In the genomic region with DNA sequence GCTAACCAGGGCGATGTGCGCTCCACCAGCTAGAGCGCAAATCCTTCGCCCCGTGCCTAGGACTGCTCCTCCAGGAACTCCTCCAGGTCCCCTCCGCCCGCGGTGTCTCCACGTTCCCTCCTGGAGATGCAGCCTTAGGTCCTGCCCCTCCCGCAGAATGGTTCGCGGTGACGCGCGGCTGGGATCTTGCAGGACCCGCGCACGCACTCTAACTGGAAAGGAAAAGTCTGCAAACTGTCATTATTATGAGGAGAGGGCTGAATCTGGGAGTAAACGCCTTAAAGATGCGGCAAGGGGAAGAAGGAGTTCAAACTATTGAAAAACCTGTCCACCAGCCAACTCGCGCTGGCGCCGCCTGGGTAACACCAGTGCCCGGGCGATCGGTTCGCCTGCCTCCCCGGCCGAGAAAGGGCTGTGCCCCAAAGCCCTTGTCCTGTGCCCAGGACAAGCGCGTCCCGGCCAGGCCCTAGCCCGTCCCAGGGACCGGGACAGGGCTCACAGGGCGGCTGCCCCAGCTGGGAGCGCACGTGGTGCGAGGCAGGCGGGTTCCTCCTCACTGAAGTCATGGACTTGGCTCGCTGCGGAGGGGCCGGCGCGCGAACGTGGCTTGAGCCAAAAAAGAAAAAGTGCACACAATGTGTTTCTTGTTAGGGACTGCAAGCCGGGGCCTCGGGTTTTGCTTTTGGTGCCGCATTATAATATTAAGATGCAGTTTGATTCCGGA, we compare ENCODE assay signal across 8 cellular contexts. TPM values are rescaled to one million over a fixed set of nuclear protein-coding genes. Genes with fewer than 3 reads are reported as not detected.
DNase-seq lines count a peak whose midpoint lies in the region; ATAC-seq and TF ChIP-seq lines count a peak whose summit lies in the region.

No MANE protein-coding gene starts in this region.

- POLR2A ChIA-PET in HEK293T (lab: Yijun Ruan, JAX), result interaction anchor here (1.3 kb wide), 2 partner anchors 23 to 33 kb away, joined by 3 read pairs; no protein-coding TSS in a partner anchor
- POLR2A ChIA-PET in activated CD4-positive, alpha-beta memory T cell treated with anti-CD3 and anti-CD28 coated beads for 36 hours (lab: Charles Lee), result no interaction called here

- DNase-seq in HEK293T (ENCODE audit: extremely low spot score), result peak; percentile 49
- DNase-seq in coronary artery (ENCODE audit: low spot score), result peak; percentile 95
- DNase-seq in stimulated activated naive CD8-positive, alpha-beta T cell treated with anti-CD3 and anti-CD28 coated beads, Interleukin-15, amount 100 ng/mL, for 72 hours, result no peak
- DNase-seq in COR-L47 (lab: John Stamatoyannopoulos, UW), result no peak
- no peak for DNase-seq in NCI-H510A treated with DMSO at 0.1 percent for 48 hours (lab: John Stamatoyannopoulos, UW)
- no peak for DNase-seq in activated CD4-positive, alpha-beta memory T cell treated with anti-CD3 and anti-CD28 coated beads for 36 hours

- intact Hi-C loops in activated CD4-positive, alpha-beta memory T cell treated with anti-CD3 and anti-CD28 coated beads for 36 hours (cut with micrococcal nuclease), result loop anchor here (10.0 kb wide), 1 partner anchor 1762 kb away; the partner anchor contains the start of gene RNF144A

- CTCF ChIA-PET in HEK293T (lab: Yijun Ruan, JAX), result no interaction called here
- CTCF ChIA-PET in activated CD4-positive, alpha-beta memory T cell treated with anti-CD3 and anti-CD28 coated beads for 36 hours (lab: Charles Lee), result no interaction called here

- no peak for TF ChIP-seq CTCF in coronary artery (IDR thresholded peaks at IDR 0.05)

- peaks cover 51% of the 10 kb centered on the region for H3K4me1 Mint-ChIP-seq in stimulated activated naive CD8-positive, alpha-beta T cell treated with anti-CD3 and anti-CD28 coated beads, Interleukin-15, amount 100 ng/mL, for 72 hours
- peaks cover 30% of the 10 kb centered on the region for H3K4me1 Mint-ChIP-seq in activated CD4-positive, alpha-beta memory T cell treated with anti-CD3 and anti-CD28 coated beads for 36 hours (ENCODE audit: low read depth)

- peak overlapping the region; percentile 99 to 100 for H3K27ac ChIP-seq in coronary artery
- peak overlapping the region; percentile 81 for H3K27ac ChIP-seq in layer of hippocampus (ENCODE audit: low read depth, low read length)

- no peaks in the 10 kb centered on the region for H3K27me3 ChIP-seq in layer of hippocampus (ENCODE audit: control insufficient read depth, insufficient read depth, low read length)

- peaks cover 11% of the 10 kb centered on the region for H3K36me3 Mint-ChIP-seq in activated CD4-positive, alpha-beta memory T cell treated with anti-CD3 and anti-CD28 coated beads for 36 hours

- H3K27ac Mint-ChIP-seq in stimulated activated naive CD8-positive, alpha-beta T cell treated with anti-CD3 and anti-CD28 coated beads, Interleukin-15, amount 100 ng/mL, for 72 hours, result no peak overlapping the region
- no peak overlapping the region for H3K27ac Mint-ChIP-seq in activated CD4-positive, alpha-beta memory T cell treated with anti-CD3 and anti-CD28 coated beads for 36 hours

- H3K9me3 Mint-ChIP-seq in stimulated activated naive CD8-positive, alpha-beta T cell treated with anti-CD3 and anti-CD28 coated beads, Interleukin-15, amount 100 ng/mL, for 72 hours, result peaks cover 12 to 29% of the 10 kb centered on the region in 2 donors
- H3K9me3 Mint-ChIP-seq in activated CD4-positive, alpha-beta memory T cell treated with anti-CD3 and anti-CD28 coated beads for 36 hours, result peaks cover 27% of the 10 kb centered on the region

- peak overlapping the region; percentile 78 for H3K4me3 ChIP-seq in coronary artery

- no peak for ATAC-seq in stimulated activated naive CD8-positive, alpha-beta T cell treated with anti-CD3 and anti-CD28 coated beads, Interleukin-15, amount 100 ng/mL, for 72 hours
- ATAC-seq in HG03457 (IDR thresholded peaks at IDR 0.05; ENCODE audit: unreplicated experiment), result no peak

- peaks cover 52% of the 10 kb centered on the region for H3K27me3 Mint-ChIP-seq in stimulated activated naive CD8-positive, alpha-beta T cell treated with anti-CD3 and anti-CD28 coated beads, Interleukin-15, amount 100 ng/mL, for 72 hours
- peaks cover 43% of the 10 kb centered on the region for H3K27me3 Mint-ChIP-seq in activated CD4-positive, alpha-beta memory T cell treated with anti-CD3 and anti-CD28 coated beads for 36 hours

- peak overlapping the region; percentile 81 to 100 for H3K4me3 Mint-ChIP-seq in stimulated activated naive CD8-positive, alpha-beta T cell treated with anti-CD3 and anti-CD28 coated beads, Interleukin-15, amount 100 ng/mL, for 72 hours
- no peak overlapping the region for H3K4me3 Mint-ChIP-seq in activated CD4-positive, alpha-beta memory T cell treated with anti-CD3 and anti-CD28 coated beads for 36 hours

TF ChIP-seq in HEK293T, 16 proteins besides CTCF, POLR2A, EP300 and RAD21:
- no peak for TF ChIP-seq ZNF384 (IDR thresholded peaks at IDR 0.05)
- peak; percentile 81 for TF ChIP-seq L3MBTL2 (conservative IDR thresholded peaks at IDR 0.05)

RNA-seq across cellular contexts. Expression of gene ID2, which starts 5.5 kb away (rescaled TPM):
- total RNA-seq in activated CD4-positive, alpha-beta memory T cell treated with anti-CD3 and anti-CD28 coated beads for 36 hours, result 100 to 1,000 TPM; 182 to 193 TPM

Comparison
In these comparisons a context has a peak if more than half of its experiments do, and no peak if none do; other contexts are left out.
1. DNase-seq: peak in HEK293T (single experiment) and coronary artery (single experiment); none in stimulated activated naive CD8-positive, alpha-beta T cell treated with anti-CD3 and anti-CD28 coated beads, Interleukin-15, amount 100 ng/mL, for 72 hours (0 of 2), COR-L47 (single experiment), NCI-H510A treated with DMSO at 0.1 percent for 48 hours (single experiment) and activated CD4-positive, alpha-beta memory T cell treated with anti-CD3 and anti-CD28 coated beads for 36 hours (single experiment).